In the genomic region with DNA sequence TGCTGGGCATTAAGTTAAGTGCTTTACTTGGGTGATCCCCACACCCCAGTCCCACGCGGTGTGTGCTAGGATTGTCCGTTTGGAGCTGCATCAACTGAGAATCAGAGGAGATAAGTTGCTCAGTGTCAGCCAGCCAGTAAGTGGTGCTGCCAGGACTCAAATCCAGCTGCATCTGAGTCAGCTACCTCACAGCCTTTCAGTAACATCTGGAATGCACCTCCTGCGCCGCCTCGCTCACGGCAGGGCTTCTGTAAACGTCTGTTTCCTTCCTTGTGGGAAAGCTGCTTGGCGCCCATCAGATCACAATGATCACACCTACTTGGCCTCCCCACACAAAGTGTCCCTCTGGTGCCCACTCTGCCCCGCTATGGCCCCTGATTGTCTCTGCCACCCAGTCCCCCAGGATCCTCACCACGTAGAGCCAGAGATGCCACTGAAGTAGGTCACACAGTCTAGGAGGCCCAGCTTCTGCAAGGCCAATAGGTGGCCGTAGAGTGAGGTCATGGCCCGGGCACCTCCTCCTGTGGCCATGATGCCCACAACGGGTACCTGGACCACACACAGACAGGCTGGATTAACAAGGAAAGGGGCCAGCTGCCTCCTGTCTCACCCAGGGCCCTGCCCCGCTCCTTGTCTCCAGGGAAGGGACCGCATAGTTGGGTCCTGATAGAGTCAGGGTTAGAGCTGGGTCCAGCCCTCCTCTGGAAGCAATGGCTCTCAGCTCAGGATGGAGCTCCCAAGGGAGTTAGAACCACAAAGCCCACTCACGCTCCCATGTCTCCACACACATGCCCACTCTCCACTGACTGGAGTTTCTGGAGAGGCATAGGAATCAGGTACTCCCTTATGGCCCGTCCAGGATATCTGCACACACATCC, we compare ENCODE assay signal across 1 cellular context.
A peak's percentile ranks its signal among the peaks of the same experiment; 100 is the strongest.
TF ChIP-seq lines count a peak whose summit lies in the region.

No MANE protein-coding gene starts in this region.

TF ChIP-seq in H1, 55 proteins besides CTCF, POLR2A, EP300 and RAD21:
- TF ChIP-seq SAP30 (IDR thresholded peaks at IDR 0.05; ENCODE audit: insufficient read depth, insufficient replicate concordance, low read length) = no peak
- TF ChIP-seq, protein P1, sequence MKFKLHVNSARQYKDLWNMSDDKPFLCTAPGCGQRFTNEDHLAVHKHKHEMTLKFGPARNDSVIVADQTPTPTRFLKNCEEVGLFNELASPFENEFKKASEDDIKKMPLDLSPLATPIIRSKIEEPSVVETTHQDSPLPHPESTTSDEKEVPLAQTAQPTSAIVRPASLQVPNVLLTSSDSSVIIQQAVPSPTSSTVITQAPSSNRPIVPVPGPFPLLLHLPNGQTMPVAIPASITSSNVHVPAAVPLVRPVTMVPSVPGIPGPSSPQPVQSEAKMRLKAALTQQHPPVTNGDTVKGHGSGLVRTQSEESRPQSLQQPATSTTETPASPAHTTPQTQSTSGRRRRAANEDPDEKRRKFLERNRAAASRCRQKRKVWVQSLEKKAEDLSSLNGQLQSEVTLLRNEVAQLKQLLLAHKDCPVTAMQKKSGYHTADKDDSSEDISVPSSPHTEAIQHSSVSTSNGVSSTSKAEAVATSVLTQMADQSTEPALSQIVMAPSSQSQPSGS (IDR thresholded peaks at IDR 0.05; ENCODE audit: low read length) = no peak
- no peak for TF ChIP-seq RFX5 (IDR thresholded peaks at IDR 0.05; ENCODE audit: borderline replicate concordance, low read depth, low read length)
- no peak for TF ChIP-seq HDAC6 (IDR thresholded peaks at IDR 0.05; ENCODE audit: low read depth, low read length)
- 0 out of 2 replicates have a peak, but pooled peaks have one; percentile 42 for TF ChIP-seq TAF1 (IDR thresholded peaks at IDR 0.05; ENCODE audit: low read depth, low read length)
- no peak for TF ChIP-seq CBX5 (IDR thresholded peaks at IDR 0.05; ENCODE audit: low read depth, low read length)
- no peak for TF ChIP-seq PHF8 (conservative IDR thresholded peaks at IDR 0.05; ENCODE audit: low read depth, low read length)
- TF ChIP-seq HDAC2 (IDR thresholded peaks at IDR 0.05; ENCODE audit: borderline replicate concordance in 1 of 2, low read depth in 2 of 2, low read length in 2 of 2) = no peak
- no peak for TF ChIP-seq FOSL1 (IDR thresholded peaks at IDR 0.05; ENCODE audit: insufficient read depth, low read depth, low read length)
- no peak for TF ChIP-seq CEBPB (IDR thresholded peaks at IDR 0.05; ENCODE audit: low read depth, low read length)
- no peak for TF ChIP-seq TBP (IDR thresholded peaks at IDR 0.05; ENCODE audit: low read depth, low read length)
- 0 out of 2 replicates have a peak, but pooled peaks have one; percentile 23 for TF ChIP-seq TCF12 (IDR thresholded peaks at IDR 0.05; ENCODE audit: low read depth, low read length)
- no peak for TF ChIP-seq BCL11A (IDR thresholded peaks at IDR 0.05; ENCODE audit: low read depth in 2 of 2, low read length in 2 of 2)
- TF ChIP-seq, protein P2, sequence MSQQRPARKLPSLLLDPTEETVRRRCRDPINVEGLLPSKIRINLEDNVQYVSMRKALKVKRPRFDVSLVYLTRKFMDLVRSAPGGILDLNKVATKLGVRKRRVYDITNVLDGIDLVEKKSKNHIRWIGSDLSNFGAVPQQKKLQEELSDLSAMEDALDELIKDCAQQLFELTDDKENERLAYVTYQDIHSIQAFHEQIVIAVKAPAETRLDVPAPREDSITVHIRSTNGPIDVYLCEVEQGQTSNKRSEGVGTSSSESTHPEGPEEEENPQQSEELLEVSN (IDR thresholded peaks at IDR 0.05) = no peak
- TF ChIP-seq ZNF274 (IDR thresholded peaks at IDR 0.05; ENCODE audit: borderline replicate concordance, extremely low read depth, low read length) = no peak
- no peak for TF ChIP-seq SP2 (IDR thresholded peaks at IDR 0.05; ENCODE audit: low read length)
- no peak for TF ChIP-seq JUND (IDR thresholded peaks at IDR 0.05; ENCODE audit: low read length)
